1 cellular context compared by ENCODE assay signal in genomic region chr14:23478109-23478698, GRCh38.
TF ChIP-seq lines count a peak whose summit lies in the region.

No MANE protein-coding gene starts in this region.

TF ChIP-seq in HepG2, 621 proteins besides CTCF, POLR2A, EP300 and RAD21 (continued from another document and continues in another):
- TF ChIP-seq ARID3A (IDR thresholded peaks at IDR 0.05; ENCODE audit: low read depth, low read length) (peak; percentile 95), CREBL2 (CRISPR knock-in tag; IDR thresholded peaks at IDR 0.05; ENCODE audit: borderline replicate concordance) (0 out of 2 replicates have a peak, but pooled peaks have one; percentile 2), DDIT3 (CRISPR knock-in tag; IDR thresholded peaks at IDR 0.05) (no peak), IRF2 (CRISPR knock-in tag; IDR thresholded peaks at IDR 0.05) (0 out of 2 replicates have a peak, but pooled peaks have one; percentile 37), SNAPC4 (CRISPR knock-in tag; IDR thresholded peaks at IDR 0.05) (no peak), TBP (CRISPR knock-in tag; IDR thresholded peaks at IDR 0.05) (no peak), NFAT5 (CRISPR knock-in tag; IDR thresholded peaks at IDR 0.05) (no peak), ATRX (CRISPR knock-in tag; IDR thresholded peaks at IDR 0.05; ENCODE audit: borderline replicate concordance) (no peak), ZBED4 (CRISPR knock-in tag; IDR thresholded peaks at IDR 0.05; ENCODE audit: borderline replicate concordance) (no peak), CREB1 (IDR thresholded peaks at IDR 0.05) (peak; percentile 40; the same call in 1 of the 2 replicates), CREB1 (CRISPR knock-in tag; IDR thresholded peaks at IDR 0.05) (no peak; the same call in 1 of the 2 replicates), ZSCAN9 (CRISPR knock-in tag; IDR thresholded peaks at IDR 0.05; ENCODE audit: borderline replicate concordance) (peak; percentile 71; the same call in 1 of the 2 replicates), ATF7-NPFF (CRISPR knock-in tag; IDR thresholded peaks at IDR 0.05; ENCODE audit: low read depth) (no peak), CSRNP2 (CRISPR knock-in tag; conservative IDR thresholded peaks at IDR 0.05; ENCODE audit: low read depth) (no peak), SP140L (CRISPR knock-in tag; IDR thresholded peaks at IDR 0.05; ENCODE audit: borderline replicate concordance) (no peak), ZNF616 (CRISPR knock-in tag; IDR thresholded peaks at IDR 0.05; ENCODE audit: low read depth) (no peak), ARID4A (CRISPR knock-in tag; IDR thresholded peaks at IDR 0.05; ENCODE audit: borderline replicate concordance) (0 out of 2 replicates have a peak, but pooled peaks have one; percentile 16), NBN (conservative IDR thresholded peaks at IDR 0.05) (no peak), ZNF329 (CRISPR knock-in tag; IDR thresholded peaks at IDR 0.05; ENCODE audit: low read depth) (no peak), HNRNPL (IDR thresholded peaks at IDR 0.05; ENCODE audit: low read depth, low read length) (no peak), SP2 (CRISPR knock-in tag; IDR thresholded peaks at IDR 0.05) (no peak), CREM (IDR thresholded peaks at IDR 0.05) (no peak), CREM (CRISPR knock-in tag; IDR thresholded peaks at IDR 0.05) (no peak), STAG1 (CRISPR knock-in tag; IDR thresholded peaks at IDR 0.05) (peak; percentile 93), REST (IDR thresholded peaks at IDR 0.05; ENCODE audit: borderline replicate concordance in 1 of 2, low read depth in 1 of 2, low read length in 2 of 2) (no peak)
